ENCODE assay signal across 1 cellular context in genomic region chr1:204110894-204111633, GRCh38.
TF ChIP-seq lines count a peak whose summit lies in the region.

No MANE protein-coding gene starts in this region.

TF ChIP-seq in WTC11, 78 proteins besides CTCF, POLR2A, EP300 and RAD21:
- TF ChIP-seq OVOL2 (CRISPR knock-in tag; IDR thresholded peaks at IDR 0.05; ENCODE audit: borderline replicate concordance) = no peak
- no peak for TF ChIP-seq ZMAT4 (CRISPR knock-in tag; IDR thresholded peaks at IDR 0.05)
- no peak for TF ChIP-seq ZNF232 (CRISPR knock-in tag; IDR thresholded peaks at IDR 0.05)
- no peak for TF ChIP-seq STAT6 (CRISPR knock-in tag; conservative IDR thresholded peaks at IDR 0.05; ENCODE audit: low read depth)
- no peak for TF ChIP-seq ZNF425 (CRISPR knock-in tag; conservative IDR thresholded peaks at IDR 0.05)
- TF ChIP-seq CREB1 (CRISPR knock-in tag; IDR thresholded peaks at IDR 0.05) = no peak
- TF ChIP-seq AR (CRISPR knock-in tag; IDR thresholded peaks at IDR 0.05) = no peak
- TF ChIP-seq JUN (CRISPR knock-in tag; IDR thresholded peaks at IDR 0.05) = no peak
- TF ChIP-seq FOXP4 (CRISPR knock-in tag; IDR thresholded peaks at IDR 0.05) = no peak
- TF ChIP-seq JAZF1 (CRISPR knock-in tag; IDR thresholded peaks at IDR 0.05) = no peak
- TF ChIP-seq EMX1 (CRISPR knock-in tag; IDR thresholded peaks at IDR 0.05) = no peak
- TF ChIP-seq ERG (CRISPR knock-in tag; IDR thresholded peaks at IDR 0.05) = no peak
